ENCODE assay signal across 9 cellular contexts in genomic region chr2:27134781-27135470, GRCh38. TPM values are rescaled to one million over a fixed set of nuclear protein-coding genes. Genes with fewer than 3 reads are reported as not detected.
DNase-seq lines count a peak whose midpoint lies in the region; ATAC-seq and TF ChIP-seq lines count a peak whose summit lies in the region.
"Had no signal": no experiment of that assay in that cellular context is flagged by ENCODE, and none has a peak within 500 bp of the region (broad histone marks: within the 10 kb centered on the region; RNA-seq: fewer than 3 reads in every experiment).

No MANE protein-coding gene starts in this region.

- H3K4me3 Mint-ChIP-seq in GM23338 (peak overlapping the region; percentile 89), WTC11 (peak overlapping the region; percentile 90), glutamatergic neuron (ENCODE audit: unreplicated experiment) (peak overlapping the region; percentile 90)

- H3K27me3 ChIP-seq in GM23338 (ENCODE audit: insufficient read depth), result no peaks in the 10 kb centered on the region

- POLR2A ChIA-PET in WTC11 (lab: Charles Lee), result interaction anchor here (1.3 to 1.7 kb wide), 8 partner anchors 11 to 113 kb away, joined by 3 to 9 read pairs (median 4); partner anchors contain the start of genes ABHD1, CAD and CGREF1

- H3K36me3 Mint-ChIP-seq in GM23338 (ENCODE audit: low read depth), result peaks cover 26% of the 10 kb centered on the region; the same call in 2 of the 3 replicates
- peaks cover 21% of the 10 kb centered on the region for H3K36me3 Mint-ChIP-seq in WTC11
- H3K36me3 Mint-ChIP-seq in glutamatergic neuron (ENCODE audit: unreplicated experiment), result no peaks in the 10 kb centered on the region

- peaks cover 8% of the 10 kb centered on the region for H3K27me3 Mint-ChIP-seq in GM23338 (ENCODE audit: insufficient read depth, low read depth, poor library complexity)
- H3K27me3 Mint-ChIP-seq in WTC11 (ENCODE audit: low read depth), result peaks cover 5% of the 10 kb centered on the region
- peaks cover 14% of the 10 kb centered on the region for H3K27me3 Mint-ChIP-seq in glutamatergic neuron (ENCODE audit: unreplicated experiment)

- CTCF ChIA-PET in WTC11 (lab: Charles Lee), result interaction anchor here (0.6 to 3.3 kb wide), 17 partner anchors 10 to 145 kb away, joined by 3 to 50 read pairs (median 9); partner anchors contain the start of genes ABHD1, CGREF1, OST4 and TCF23

- H3K27ac ChIP-seq in GM23338 (ENCODE audit: low read depth) (no peak overlapping the region), skin epidermis (peak overlapping the region in 11 of 21 experiments; percentile 66 to 95 (median 88))

- TF ChIP-seq CTCF in GM23338 (conservative IDR thresholded peaks at IDR 0.05; ENCODE audit: low read depth in 2 of 2) (no peak), WTC11 (IDR thresholded peaks at IDR 0.05) (no peak), glutamatergic neuron (IDR thresholded peaks at IDR 0.05; ENCODE audit: partially characterized antibody, unreplicated experiment) (no peak)

- peak overlapping the region; percentile 97 for H2AFZ ChIP-seq in GM23338

- peak overlapping the region; percentile 58; the same call in 1 of the 2 replicates for H3K4me2 ChIP-seq in GM23338

- H3K9me3 Mint-ChIP-seq in GM23338 (no peaks in the 10 kb centered on the region), WTC11 (no peaks in the 10 kb centered on the region), glutamatergic neuron (ENCODE audit: unreplicated experiment) (peaks cover 11% of the 10 kb centered on the region)

- H4K20me1 ChIP-seq in GM23338 (replicated peaks; ENCODE audit: insufficient read depth), result peaks cover 10% of the 10 kb centered on the region; the same call in 1 of the 2 replicates

- intact Hi-C loops in left ventricle myocardium superior (cut with micrococcal nuclease), result no loop called here

- H3K36me3 ChIP-seq in GM23338 (ENCODE audit: insufficient read depth), result no peaks in the 10 kb centered on the region

- H3K4me1 Mint-ChIP-seq in GM23338 (peaks cover 10% of the 10 kb centered on the region; the same call in 2 of the 3 replicates), WTC11 (peaks cover 14% of the 10 kb centered on the region), glutamatergic neuron (ENCODE audit: low read depth, unreplicated experiment) (peaks cover 8% of the 10 kb centered on the region)

- peaks cover 6% of the 10 kb centered on the region; the same call in 1 of the 2 replicates for H3K4me1 ChIP-seq in GM23338 (ENCODE audit: insufficient read depth)

- peaks cover 11% of the 10 kb centered on the region for H3K79me2 ChIP-seq in GM23338 (replicated peaks; ENCODE audit: insufficient read depth)

- H3K4me3 ChIP-seq in GM23338, result peak overlapping the region; percentile 99; the same call in 1 of the 2 replicates
- H3K4me3 ChIP-seq in skin epidermis, result peak overlapping the region; percentile 80 to 98 (median 97)

- H3K27ac Mint-ChIP-seq in GM23338, result peak overlapping the region; percentile 92
- H3K27ac Mint-ChIP-seq in WTC11, result peak overlapping the region; percentile 84
- peak overlapping the region; percentile 38 for H3K27ac Mint-ChIP-seq in glutamatergic neuron (ENCODE audit: unreplicated experiment)

- no peaks in the 10 kb centered on the region; the same call in 1 of the 2 replicates for H3F3A ChIP-seq in GM23338 (replicated peaks; ENCODE audit: low read depth)

- ATAC-seq in GM23338 (no peak), WTC11 (no peak), left ventricle myocardium superior (no peak)

- DNase-seq in GM23338 (ENCODE audit: low spot score) (no peak), WTC11 (ENCODE audit: low spot score) (no peak), glutamatergic neuron (no peak), NCI-H2081 (lab: John Stamatoyannopoulos, UW) (no peak), ecto neural progenitor cell (ENCODE audit: low spot score) (no peak), left ventricle myocardium superior (no peak)
- no peak for DNase-seq in activated effector memory CD4-positive, alpha-beta T cell treated with Interleukin-2 at 50 U/mL for 16 hours

- H3K9me2 ChIP-seq in GM23338 (ENCODE audit: insufficient read depth), result no peaks in the 10 kb centered on the region

TF ChIP-seq in GM23338, 12 proteins besides CTCF, POLR2A, EP300 and RAD21 (continues in another document):
- no peak for TF ChIP-seq JUNB (IDR thresholded peaks at IDR 0.05; ENCODE audit: unreplicated experiment)

TF ChIP-seq in WTC11, 78 proteins besides CTCF, POLR2A, EP300 and RAD21 (continues in another document):
- TF ChIP-seq NR1H2 (CRISPR knock-in tag; IDR thresholded peaks at IDR 0.05) (no peak), ARID4B (CRISPR knock-in tag; IDR thresholded peaks at IDR 0.05; ENCODE audit: borderline replicate concordance) (no peak)

RNA-seq across cellular contexts. Expression of gene PREB, which starts 0.5 kb away (rescaled TPM):
- 65.9 and 79.7 TPM in 2 replicates for total RNA-seq in GM23338 (2014; rRNA removed; shearing (Covaris generic))
- 39.0 and 41.2 TPM in 2 replicates for polyA plus RNA-seq in GM23338 (2016; fragmentation: Nextera tagmentation; extraction: Ambion mirVana)
- 56.7 to 69.2 TPM (median 56.7 TPM) in 3 replicates for total RNA-seq in WTC11 (2021)
- 35.5 TPM for total RNA-seq in glutamatergic neuron (ENCODE audit: unreplicated experiment)
- 51.1 TPM for total RNA-seq in left ventricle myocardium superior

RNA-seq across cellular contexts. Expression of gene PRR30, which starts 4.3 kb away (rescaled TPM):
- total RNA-seq in GM23338 (2014; rRNA removed; shearing (Covaris generic)), result not detected in 2 replicates
- not detected in 2 replicates for polyA plus RNA-seq in GM23338 (2016; fragmentation: Nextera tagmentation; extraction: Ambion mirVana)
- not detected in 3 replicates for total RNA-seq in WTC11 (2021)
- total RNA-seq in glutamatergic neuron (ENCODE audit: unreplicated experiment), result not detected
- total RNA-seq in left ventricle myocardium superior, result not detected
- total RNA-seq: RPMI7951 had no signal

RNA-seq across cellular contexts. Expression of gene ABHD1, which starts 11.3 kb away (rescaled TPM):
- 0.19 and 0.38 TPM in 2 replicates for total RNA-seq in GM23338 (2014; rRNA removed; shearing (Covaris generic))
- polyA plus RNA-seq in GM23338 (2016; fragmentation: Nextera tagmentation; extraction: Ambion mirVana), result 0.55 and 0.66 TPM in 2 replicates
- 0.31 to 0.62 TPM (median 0.53 TPM) in 3 replicates for total RNA-seq in WTC11 (2021)
- not detected for total RNA-seq in glutamatergic neuron (ENCODE audit: unreplicated experiment)
- total RNA-seq in left ventricle myocardium superior, result 2.0 TPM

RNA-seq across cellular contexts. Expression of gene TCF23, which starts 13.9 kb away (rescaled TPM):
- 0.07 TPM in 1 of 2 replicates, not detected in the other for total RNA-seq in GM23338 (2014; rRNA removed; shearing (Covaris generic))
- polyA plus RNA-seq in GM23338 (2016; fragmentation: Nextera tagmentation; extraction: Ambion mirVana), result 0.03 TPM in 1 of 2 replicates, not detected in the other
- 0.05 to 0.14 TPM (median 0.13 TPM) in 3 replicates for total RNA-seq in WTC11 (2021)
- total RNA-seq in glutamatergic neuron (ENCODE audit: unreplicated experiment), result not detected
- total RNA-seq in left ventricle myocardium superior, result 0.10 TPM
- total RNA-seq: RPMI7951 had no signal

RNA-seq across cellular contexts. Expression of gene CGREF1, which starts 16.0 kb away (rescaled TPM):
- total RNA-seq in GM23338 (2014; rRNA removed; shearing (Covaris generic)), result 2.3 and 4.1 TPM in 2 replicates
- 3.5 and 4.5 TPM in 2 replicates for polyA plus RNA-seq in GM23338 (2016; fragmentation: Nextera tagmentation; extraction: Ambion mirVana)
- total RNA-seq in WTC11 (2021) (3.5 to 4.0 TPM (median 3.8 TPM) in 3 replicates), glutamatergic neuron (ENCODE audit: unreplicated experiment) (1.3 TPM), left ventricle myocardium superior (0.87 TPM)

Comparison
In these comparisons a context has a peak if more than half of its experiments do, and no peak if none do; other contexts are left out.
1. H3K27ac Mint-ChIP-seq: peak in every context shown above with its lines; median percentile 92 in GM23338; 84 in WTC11; 38 in glutamatergic neuron.